29 cellular contexts compared by ENCODE assay signal in genomic region chr12:110534811-110535210, GRCh38.
"Had no signal": no experiment of that assay in that cellular context is flagged by ENCODE, and none has a peak within 500 bp of the region (broad histone marks: within the 10 kb centered on the region; RNA-seq: fewer than 3 reads in every experiment).

No MANE protein-coding gene starts in this region.

- ATAC-seq: activated CD8-positive, alpha-beta memory T cell treated with anti-CD3 and anti-CD28 coated beads, Interleukin-2, amount 10 ng/mL, durations not matched to agents 7 days and 5 days; activated CD8-positive, alpha-beta T cell treated with anti-CD3 and anti-CD28 coated beads for 36 hours; left lung; pancreas; sciatic nerve; stimulated activated naive B cell treated with anti-CD40 and anti-IgM and Interleukin-4, amounts not matched to agents 10 μg/mL and 1 μg/mL and 100 μg/mL, for 72 hours had no signal

- H3K27ac ChIP-seq: adrenal gland, epithelial cell of prostate, left lung, pancreas, upper lobe of left lung, VCaP had no signal

- DNase-seq: activated CD4-positive, alpha-beta T cell treated with anti-CD3 and anti-CD28 coated beads, Interleukin-2, amount 10 ng/mL, durations not matched to agents 7 days and 5 days; activated CD4-positive, CD25-positive, alpha-beta regulatory T cell treated with anti-CD3 and anti-CD28 coated beads, Interleukin-2, amount 50 U/mL, for 72 hours; activated CD8-positive, alpha-beta memory T cell treated with anti-CD3 and anti-CD28 coated beads, Interleukin-2, amount 10 ng/mL, durations not matched to agents 7 days and 5 days; activated CD8-positive, alpha-beta T cell treated with anti-CD3 and anti-CD28 coated beads for 36 hours; activated gamma-delta T cell; activated naive CD4-positive, alpha-beta T cell treated with anti-CD3 and anti-CD28 coated beads, Interleukin-2, amount 50 U/mL, for 16 hours; activated T-cell treated with anti-CD3 and anti-CD28 coated beads for 4 hours; adrenal gland; immature natural killer cell; kidney glomerular epithelial cell; left lung; mammary epithelial cell; midbrain; nephron progenitor cell; pancreas; SK-N-SH; stimulated activated CD4-positive, alpha-beta T cell treated with anti-CD3 and anti-CD28 coated beads, Interleukin-2, amount 100 ng/mL, for 48 hours; stimulated activated CD8-positive, alpha-beta memory T cell treated with anti-CD3 and anti-CD28 coated beads, Interleukin-4, amount 100 ng/mL, for 48 hours; stimulated activated naive B cell treated with anti-CD40 and anti-IgM and Interleukin-4, amounts not matched to agents 10 μg/mL and 1 μg/mL and 100 μg/mL, for 72 hours; upper lobe of left lung had no signal

- H3K27me3 Mint-ChIP-seq: activated CD4-positive, alpha-beta T cell treated with anti-CD3 and anti-CD28 coated beads, Interleukin-2, amount 10 ng/mL, durations not matched to agents 7 days and 5 days; activated CD8-positive, alpha-beta memory T cell treated with anti-CD3 and anti-CD28 coated beads, Interleukin-2, amount 10 ng/mL, durations not matched to agents 7 days and 5 days; activated CD8-positive, alpha-beta T cell treated with anti-CD3 and anti-CD28 coated beads for 36 hours; stimulated activated naive B cell treated with anti-CD40 and anti-IgM and Interleukin-4, amounts not matched to agents 10 μg/mL and 1 μg/mL and 100 μg/mL, for 72 hours had no signal

- H3K27me3 ChIP-seq: adrenal gland, hepatocyte, left lung, pancreas, upper lobe of left lung had no signal

- H3K9me3 ChIP-seq: adrenal gland, left lung, pancreas, SK-N-SH, thoracic aorta, upper lobe of left lung had no signal

- H3K36me3 ChIP-seq: thoracic aorta had no signal

- H3K27ac Mint-ChIP-seq: activated CD4-positive, alpha-beta T cell treated with anti-CD3 and anti-CD28 coated beads, Interleukin-2, amount 10 ng/mL, durations not matched to agents 7 days and 5 days; activated CD8-positive, alpha-beta memory T cell treated with anti-CD3 and anti-CD28 coated beads, Interleukin-2, amount 10 ng/mL, durations not matched to agents 7 days and 5 days; activated CD8-positive, alpha-beta T cell treated with anti-CD3 and anti-CD28 coated beads for 36 hours; activated T-helper 1 cell treated with anti-CD3 and anti-CD28 coated beads, Interleukin-12 subunit alpha, Interleukin-12 subunit beta, Interleukin-2, Interleukin-4 antibody, amounts not matched to agents 30 ng/mL and 10 ng/mL and 1 ng/mL, durations not matched to agents 14 hours and 24 hours and 36 hours; endodermal cell; immature natural killer cell; nephron progenitor cell; stimulated activated naive B cell treated with anti-CD40 and anti-IgM and Interleukin-4, amounts not matched to agents 10 μg/mL and 1 μg/mL and 100 μg/mL, for 72 hours; T-helper 2 cell treated with Interferon-gamma antibody and Interleukin-4, amounts not matched to agents 5 μg/mL and 100 μg/mL, for 36 hours had no signal

- H3K4me3 Mint-ChIP-seq: activated CD4-positive, alpha-beta T cell treated with anti-CD3 and anti-CD28 coated beads, Interleukin-2, amount 10 ng/mL, durations not matched to agents 7 days and 5 days; activated CD8-positive, alpha-beta memory T cell treated with anti-CD3 and anti-CD28 coated beads, Interleukin-2, amount 10 ng/mL, durations not matched to agents 7 days and 5 days; activated CD8-positive, alpha-beta T cell treated with anti-CD3 and anti-CD28 coated beads for 36 hours; activated T-helper 1 cell treated with anti-CD3 and anti-CD28 coated beads, Interleukin-12 subunit alpha, Interleukin-12 subunit beta, Interleukin-2, Interleukin-4 antibody, amounts not matched to agents 30 ng/mL and 10 ng/mL and 1 ng/mL, durations not matched to agents 14 hours and 24 hours and 36 hours; endodermal cell; immature natural killer cell; nephron progenitor cell; stimulated activated naive B cell treated with anti-CD40 and anti-IgM and Interleukin-4, amounts not matched to agents 10 μg/mL and 1 μg/mL and 100 μg/mL, for 72 hours; T-helper 2 cell treated with Interferon-gamma antibody and Interleukin-4, amounts not matched to agents 5 μg/mL and 100 μg/mL, for 36 hours had no signal

- H3K9me3 Mint-ChIP-seq: activated CD4-positive, alpha-beta T cell treated with anti-CD3 and anti-CD28 coated beads, Interleukin-2, amount 10 ng/mL, durations not matched to agents 7 days and 5 days; activated CD8-positive, alpha-beta T cell treated with anti-CD3 and anti-CD28 coated beads for 36 hours; activated T-helper 1 cell treated with anti-CD3 and anti-CD28 coated beads, Interleukin-12 subunit alpha, Interleukin-12 subunit beta, Interleukin-2, Interleukin-4 antibody, amounts not matched to agents 30 ng/mL and 10 ng/mL and 1 ng/mL, durations not matched to agents 14 hours and 24 hours and 36 hours; endodermal cell; immature natural killer cell; nephron progenitor cell; stimulated activated naive B cell treated with anti-CD40 and anti-IgM and Interleukin-4, amounts not matched to agents 10 μg/mL and 1 μg/mL and 100 μg/mL, for 72 hours; T-helper 2 cell treated with Interferon-gamma antibody and Interleukin-4, amounts not matched to agents 5 μg/mL and 100 μg/mL, for 36 hours had no signal

- H3K4me3 ChIP-seq: adrenal gland, coronary artery, hepatocyte, left lung, pancreas, thoracic aorta, upper lobe of left lung had no signal
